In genomic region chr10:46057927-46058326, GRCh38 we compare ENCODE assay signal across 19 cellular contexts. TPM values are rescaled to one million over a fixed set of nuclear protein-coding genes. Genes with fewer than 3 reads are reported as not detected.
"Had no signal": no experiment of that assay in that cellular context is flagged by ENCODE, and none has a peak within 500 bp of the region (broad histone marks: within the 10 kb centered on the region; RNA-seq: fewer than 3 reads in every experiment).

No MANE protein-coding gene starts in this region.

RNA-seq across cellular contexts. Expression of gene MSMB, which starts 11.9 kb away (rescaled TPM):
- total RNA-seq: activated naive CD4-positive, alpha-beta T cell treated with anti-CD3 and anti-CD28 coated beads for 36 hours; activated naive CD4-positive, alpha-beta T cell treated with anti-CD3 and anti-CD28 coated beads, Interleukin-2, amount 50 U/mL, for 72 hours; activated naive CD8-positive, alpha-beta T cell treated with anti-CD3 and anti-CD28 coated beads for 36 hours; activated naive CD8-positive, alpha-beta T cell treated with anti-CD3 and anti-CD28 coated beads, Interleukin-2, amount 10 ng/mL, durations not matched to agents 7 days and 5 days; activated T-cell treated with anti-CD3 and anti-CD28 coated beads, Interleukin-2, amount 50 U/mL, for 4 hours; activated T-cell treated with anti-CD3 and anti-CD28 coated beads, Interleukin-2, amount 50 U/mL, for 72 hours; activated T-helper 1 cell treated with anti-CD3 and anti-CD28 coated beads, Interleukin-12 subunit alpha, Interleukin-12 subunit beta, Interleukin-2, Interleukin-4 antibody, amounts not matched to agents 30 ng/mL and 10 ng/mL and 1 ng/mL, durations not matched to agents 14 hours and 24 hours and 36 hours; activated T-helper 17 cell treated with anti-CD3 and anti-CD28 coated beads, Interleukin-2, amount 50 U/mL, for 72 hours; activated T-helper 2 cell treated with anti-CD3 and anti-CD28 coated beads, Interferon-gamma antibody, Interleukin-2, Interleukin-4, amounts not matched to agents 10 μg/mL and 5 μg/mL and 100 μg/mL, durations not matched to agents 14 hours and 24 hours and 36 hours; adrenal gland; aorta; ascending aorta; astrocyte; body of pancreas; cardiac muscle cell; cardiac septum; cerebellum; chondrocyte had no signal
- polyA plus RNA-seq: adipose tissue, adrenal gland, aorta, cardiac muscle cell had no signal
